Comparison of ENCODE assay signal across 8 cellular contexts in the genomic region with DNA sequence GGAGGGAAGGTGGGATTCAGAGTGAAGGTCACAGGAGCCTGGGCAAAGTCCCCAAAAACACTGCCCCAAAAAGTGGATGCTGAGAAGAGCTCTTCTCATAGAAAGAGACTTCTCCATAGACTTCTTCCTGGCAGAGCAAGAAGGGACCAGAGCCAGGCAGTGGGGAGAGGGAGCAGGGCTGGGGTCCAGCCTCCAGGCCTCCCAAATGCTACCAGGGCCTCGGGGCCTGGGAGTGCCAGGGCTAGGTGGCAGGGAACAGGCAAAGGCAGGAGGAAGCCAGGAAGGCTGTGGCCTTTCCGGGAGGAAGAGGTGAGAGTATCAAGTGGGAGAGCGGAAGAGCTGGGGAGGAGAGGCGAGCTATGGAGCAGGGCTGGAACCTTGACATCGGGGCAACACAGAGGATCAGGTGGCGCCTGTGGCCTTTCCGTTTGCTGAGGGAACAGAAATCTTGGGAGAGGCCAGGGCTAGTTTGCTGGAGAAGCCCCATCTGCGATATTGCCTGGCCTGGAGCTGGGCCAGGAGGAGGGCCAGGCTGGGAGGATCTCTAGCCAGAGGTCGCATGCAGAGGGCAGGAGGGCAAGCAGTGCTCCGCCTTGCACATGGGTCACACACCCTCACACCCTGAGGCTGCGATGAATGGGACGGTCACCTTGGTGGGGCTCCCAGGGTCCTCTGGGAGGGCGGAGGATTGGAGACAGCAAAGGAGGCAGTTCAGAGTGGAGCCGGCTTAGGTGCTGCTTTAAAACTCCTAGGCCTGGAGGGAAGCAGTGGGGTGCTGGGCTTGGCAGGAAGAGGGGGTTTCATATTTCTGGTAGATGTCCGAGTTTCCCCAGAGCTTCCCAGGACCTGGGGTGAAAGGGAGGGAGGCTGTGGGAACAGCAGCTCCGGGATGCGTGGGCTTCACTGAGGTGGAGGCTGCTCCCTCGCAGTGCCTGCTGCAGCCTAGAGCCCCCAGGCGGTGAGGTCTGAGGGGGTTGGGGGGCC. TPM values are rescaled to one million over a fixed set of nuclear protein-coding genes. Genes with fewer than 3 reads are reported as not detected.
DNase-seq lines count a peak whose midpoint lies in the region; ATAC-seq and TF ChIP-seq lines count a peak whose summit lies in the region.
"Had no signal": no experiment of that assay in that cellular context is flagged by ENCODE, and none has a peak within 500 bp of the region (broad histone marks: within the 10 kb centered on the region; RNA-seq: fewer than 3 reads in every experiment).

No MANE protein-coding gene starts in this region.

- ATAC-seq in right cardiac atrium (peak; percentile 7 to 25), HG03521 (IDR thresholded peaks at IDR 0.05; ENCODE audit: unreplicated experiment) (no peak)
- no peak for ATAC-seq in stimulated activated effector memory CD8-positive, alpha-beta T cell treated with anti-CD3 and anti-CD28 coated beads, Interleukin-12 subunit alpha, Interleukin-12 subunit beta, amount 100 ng/mL, for 72 hours

- POLR2A ChIA-PET in SK-N-SH (lab: Yijun Ruan, JAX) = no interaction called here

- no peak overlapping the region for H3K27ac ChIP-seq in SK-N-SH (ENCODE audit: low read depth in 2 of 2, low read length in 1 of 2)
- peak overlapping the region; percentile 69 for H3K27ac ChIP-seq in right cardiac atrium (ENCODE audit: low read length)
- H3K27ac ChIP-seq in esophagus muscularis mucosa (replicated peaks in 1 of 4) = peak overlapping the region in 1 of 4 donors; percentile 48

- H3K4me3 Mint-ChIP-seq in stimulated activated effector memory CD8-positive, alpha-beta T cell treated with anti-CD3 and anti-CD28 coated beads, Interleukin-12 subunit alpha, Interleukin-12 subunit beta, amount 100 ng/mL, for 72 hours = no peak overlapping the region
- H3K4me3 Mint-ChIP-seq: activated naive CD8-positive, alpha-beta T cell had no signal

- no peak overlapping the region for H3K4me3 ChIP-seq in SK-N-SH (ENCODE audit: low read depth in 2 of 2, low read length in 1 of 2)
- H3K4me3 ChIP-seq in right cardiac atrium (ENCODE audit: low read length) = no peak overlapping the region
- H3K4me3 ChIP-seq in esophagus muscularis mucosa = no peak overlapping the region

- peaks cover 33% of the 10 kb centered on the region for H3K4me1 Mint-ChIP-seq in stimulated activated effector memory CD8-positive, alpha-beta T cell treated with anti-CD3 and anti-CD28 coated beads, Interleukin-12 subunit alpha, Interleukin-12 subunit beta, amount 100 ng/mL, for 72 hours

- peaks cover 2% of the 10 kb centered on the region for H3F3A ChIP-seq in SK-N-SH (replicated peaks; ENCODE audit: insufficient read depth)

- H3K36me3 ChIP-seq in SK-N-SH (replicated peaks in 1 of 2; ENCODE audit: control insufficient read depth in 1 of 2, insufficient read depth in 2 of 2, low read length in 1 of 2) (no peaks in the 10 kb centered on the region), esophagus muscularis mucosa (no peaks in the 10 kb centered on the region)

- peak overlapping the region; percentile 36 for H3K27ac Mint-ChIP-seq in stimulated activated effector memory CD8-positive, alpha-beta T cell treated with anti-CD3 and anti-CD28 coated beads, Interleukin-12 subunit alpha, Interleukin-12 subunit beta, amount 100 ng/mL, for 72 hours
- H3K27ac Mint-ChIP-seq: activated naive CD8-positive, alpha-beta T cell had no signal

- DNase-seq in SK-N-SH (peak; percentile 62), right cardiac atrium (peak; percentile 65 to 88 (median 79)), NCI-H1092 (lab: John Stamatoyannopoulos, UW) (no peak), esophagus muscularis mucosa (ENCODE audit: extremely low spot score) (no peak)
- DNase-seq in stimulated activated effector memory CD8-positive, alpha-beta T cell treated with anti-CD3 and anti-CD28 coated beads, Interleukin-12 subunit alpha, Interleukin-12 subunit beta, amount 100 ng/mL, for 72 hours (ENCODE audit: low spot score in 2 of 2) = no peak
- DNase-seq: hypothalamus had no signal

- WGBS in SK-N-SH (ENCODE audit: low lambda C conversion rate) = 73% methylated on average over 18 of the region's 19 CpGs
- 39% methylated on average over 19 of the region's 19 CpGs for WGBS in right cardiac atrium
- WGBS in esophagus muscularis mucosa = 57% methylated on average over 17 of the region's 19 CpGs

- no peaks in the 10 kb centered on the region for H3K79me2 ChIP-seq in SK-N-SH (ENCODE audit: insufficient read depth)

- no peaks in the 10 kb centered on the region for H3K9me3 Mint-ChIP-seq in stimulated activated effector memory CD8-positive, alpha-beta T cell treated with anti-CD3 and anti-CD28 coated beads, Interleukin-12 subunit alpha, Interleukin-12 subunit beta, amount 100 ng/mL, for 72 hours

- TF ChIP-seq EP300 in SK-N-SH (IDR thresholded peaks at IDR 0.05; ENCODE audit: borderline replicate concordance in 1 of 2, low read depth in 1 of 2, low read length in 1 of 2) (no peak), esophagus muscularis mucosa (IDR thresholded peaks at IDR 0.05) (no peak)

- H3K9me2 ChIP-seq in SK-N-SH = no peaks in the 10 kb centered on the region

- no peak for TF ChIP-seq POLR2A in esophagus muscularis mucosa (IDR thresholded peaks at IDR 0.05; ENCODE audit: low read depth)

- H3K9ac ChIP-seq in SK-N-SH = no peak overlapping the region

- TF ChIP-seq CTCF in SK-N-SH (IDR thresholded peaks at IDR 0.05) = no peak
- no peak for TF ChIP-seq CTCF in esophagus muscularis mucosa (IDR thresholded peaks at IDR 0.05)

- H3K4me2 ChIP-seq in SK-N-SH = no peak overlapping the region

- CTCF ChIA-PET in SK-N-SH (lab: Yijun Ruan, JAX) = interaction anchor here (0.6 to 2.0 kb wide), 10 partner anchors 15 to 160 kb away, joined by 3 to 15 read pairs (median 6); a partner anchor contains a TSS

- H4K20me1 ChIP-seq in SK-N-SH (ENCODE audit: insufficient read depth) = no peaks in the 10 kb centered on the region

- no peak for TF ChIP-seq RAD21 in SK-N-SH (IDR thresholded peaks at IDR 0.05; ENCODE audit: low read length)

- H3K4me1 ChIP-seq in SK-N-SH (ENCODE audit: control insufficient read depth in 1 of 2, insufficient read depth in 2 of 2, low read depth in 1 of 2, low read length in 1 of 2) (peaks cover 0 to 5% of the 10 kb centered on the region in 2 experiments; a peak in 1 of 4 replicates), right cardiac atrium (ENCODE audit: control insufficient read depth, insufficient read depth, low read length) (peaks cover 6% of the 10 kb centered on the region), esophagus muscularis mucosa (peaks cover 38 to 55% (median 50%) of the 10 kb centered on the region in 4 donors)

- H3K27me3 ChIP-seq in SK-N-SH (ENCODE audit: insufficient read depth) (no peaks in the 10 kb centered on the region), right cardiac atrium (ENCODE audit: control insufficient read depth, insufficient read depth) (no peaks in the 10 kb centered on the region), esophagus muscularis mucosa (peaks cover 0 to 17% (median 0%) of the 10 kb centered on the region in 4 donors)

- H3K9me3 ChIP-seq in SK-N-SH (no peaks in the 10 kb centered on the region), right cardiac atrium (ENCODE audit: control insufficient read depth, low read length) (no peaks in the 10 kb centered on the region), esophagus muscularis mucosa (no peaks in the 10 kb centered on the region)

- no peaks in the 10 kb centered on the region for H3K36me3 Mint-ChIP-seq in stimulated activated effector memory CD8-positive, alpha-beta T cell treated with anti-CD3 and anti-CD28 coated beads, Interleukin-12 subunit alpha, Interleukin-12 subunit beta, amount 100 ng/mL, for 72 hours
- H3K36me3 Mint-ChIP-seq: activated naive CD8-positive, alpha-beta T cell had no signal

- H2AFZ ChIP-seq in SK-N-SH (ENCODE audit: low read depth) = no peak overlapping the region

- intact Hi-C loops in right cardiac atrium (cut with DNase I) (no loop called here), esophagus muscularis mucosa (cut with DNase I) (no loop called here)

TF ChIP-seq in SK-N-SH, 30 proteins besides CTCF, POLR2A, EP300 and RAD21 (continues in another document):
- TF ChIP-seq GATA2 (CRISPR knock-in tag; IDR thresholded peaks at IDR 0.05) = no peak

RNA-seq across cellular contexts. Expression of a gene that starts 3.4 kb away (rescaled TPM):
- polyA plus RNA-seq in SK-N-SH (2012; rRNA removed) = 0.03 and 0.06 TPM in 2 replicates
- 0.03 TPM in 1 of 2 replicates, not detected in the other for polyA plus RNA-seq in SK-N-SH (2012; cell fraction: cytosol; rRNA removed)
- 0.06 TPM in 1 of 2 replicates, not detected in the other for polyA plus RNA-seq in SK-N-SH (2012; cell fraction: nucleus; rRNA removed)
- total RNA-seq in right cardiac atrium = 10 to 100 TPM; 12.7 to 21.6 (median 18.5) TPM
- 12.7 TPM for polyA plus RNA-seq in right cardiac atrium
- total RNA-seq in esophagus muscularis mucosa = 1 to 10 TPM; 3.8 to 9.7 (median 7.6) TPM

RNA-seq across cellular contexts. Expression of a gene that starts 18.6 kb away (rescaled TPM):
- 7.3 and 10.8 TPM in 2 replicates for polyA plus RNA-seq in SK-N-SH (2012; rRNA removed)
- 5.9 and 7.9 TPM in 2 replicates for polyA plus RNA-seq in SK-N-SH (2012; cell fraction: cytosol; rRNA removed)
- 10.6 and 11.4 TPM in 2 replicates for polyA plus RNA-seq in SK-N-SH (2012; cell fraction: nucleus; rRNA removed)
- total RNA-seq in right cardiac atrium = 10 to 100 TPM in 1 of 4 donors, 1 to 10 TPM in 3; 9.4 to 10.9 (median 9.6) TPM
- 7.7 TPM for polyA plus RNA-seq in right cardiac atrium
- 10 to 100 TPM in 1 of 4 donors, 1 to 10 TPM in 3; 3.5 to 10.3 (median 6.7) TPM for total RNA-seq in esophagus muscularis mucosa

RNA-seq across cellular contexts. Expression of a gene that starts 40.4 kb away (rescaled TPM):
- polyA plus RNA-seq in SK-N-SH (2012; rRNA removed) (111 and 114 TPM in 2 replicates), right cardiac atrium (37.5 TPM)
- polyA plus RNA-seq in SK-N-SH (2012; cell fraction: cytosol; rRNA removed) = 53.5 and 66.8 TPM in 2 replicates
- polyA plus RNA-seq in SK-N-SH (2012; cell fraction: nucleus; rRNA removed) = 316 and 454 TPM in 2 replicates
- total RNA-seq in right cardiac atrium (10 to 100 TPM; 29.1 to 35.9 (median 33.3) TPM), esophagus muscularis mucosa (10 to 100 TPM; 70.6 to 98.7 (median 75.1) TPM)

RNA-seq across cellular contexts. Expression of a gene that starts 44.1 kb away (rescaled TPM):
- 27.5 and 34.2 TPM in 2 replicates for polyA plus RNA-seq in SK-N-SH (2012; rRNA removed)
- polyA plus RNA-seq in SK-N-SH (2012; cell fraction: cytosol; rRNA removed) = 22.2 and 28.7 TPM in 2 replicates
- polyA plus RNA-seq in SK-N-SH (2012; cell fraction: nucleus; rRNA removed) = 25.7 and 26.5 TPM in 2 replicates
- total RNA-seq in right cardiac atrium = 10 to 100 TPM; 22.3 to 27.5 (median 23.1) TPM
- polyA plus RNA-seq in right cardiac atrium = 22.8 TPM
- total RNA-seq in esophagus muscularis mucosa = 10 to 100 TPM; 20.3 to 37.7 (median 29.9) TPM

RNA-seq across cellular contexts. Expression of a gene that starts 44.4 kb away (rescaled TPM):
- polyA plus RNA-seq in SK-N-SH (2012; rRNA removed) (354 and 454 TPM in 2 replicates), right cardiac atrium (2,009 TPM)
- 479 and 520 TPM in 2 replicates for polyA plus RNA-seq in SK-N-SH (2012; cell fraction: cytosol; rRNA removed)
- 154 and 185 TPM in 2 replicates for polyA plus RNA-seq in SK-N-SH (2012; cell fraction: nucleus; rRNA removed)
- total RNA-seq in right cardiac atrium (100 to 1,000 TPM; 702 to 831 (median 748) TPM), esophagus muscularis mucosa (100 to 1,000 TPM; 202 to 388 (median 256) TPM)

Comparison
In these comparisons a context has a peak if more than half of its experiments do, and no peak if none do; other contexts are left out.
1. DNase-seq: peak in SK-N-SH (single experiment) and right cardiac atrium (3 of 3); none in stimulated activated effector memory CD8-positive, alpha-beta T cell treated with anti-CD3 and anti-CD28 coated beads, Interleukin-12 subunit alpha, Interleukin-12 subunit beta, amount 100 ng/mL, for 72 hours (0 of 2), NCI-H1092 (single experiment) and esophagus muscularis mucosa (single experiment).
2. ATAC-seq: peak in right cardiac atrium (2 of 2); none in stimulated activated effector memory CD8-positive, alpha-beta T cell treated with anti-CD3 and anti-CD28 coated beads, Interleukin-12 subunit alpha, Interleukin-12 subunit beta, amount 100 ng/mL, for 72 hours (single experiment) and HG03521 (single experiment).